ENCODE assay signal across 10 cellular contexts in genomic region chr5:68273717-68274409, GRCh38.
DNase-seq lines count a peak whose midpoint lies in the region; ATAC-seq and TF ChIP-seq lines count a peak whose summit lies in the region.
"Had no signal": no experiment of that assay in that cellular context is flagged by ENCODE, and none has a peak within 500 bp of the region (broad histone marks: within the 10 kb centered on the region; RNA-seq: fewer than 3 reads in every experiment).

No MANE protein-coding gene starts in this region.

- no peak for TF ChIP-seq POLR2A in GM18505 (IDR thresholded peaks at IDR 0.05; ENCODE audit: borderline replicate concordance, extremely low read depth, insufficient read depth, insufficient read length)

- peak; percentile 47 for ATAC-seq in GM18520 (IDR thresholded peaks at IDR 0.05; ENCODE audit: unreplicated experiment)
- ATAC-seq in GM21529 (IDR thresholded peaks at IDR 0.05; ENCODE audit: unreplicated experiment), result peak; percentile 63
- no peak for ATAC-seq in GM18868 (IDR thresholded peaks at IDR 0.05; ENCODE audit: unreplicated experiment)
- no peak for ATAC-seq in GM18505 (IDR thresholded peaks at IDR 0.05; ENCODE audit: unreplicated experiment)

- DNase-seq in NCI-H526 (lab: John Stamatoyannopoulos, UW), result peak; percentile 25 to 50
- DNase-seq in islet precursor cell, result peak; percentile 82
- DNase-seq in DMS 273 (lab: John Stamatoyannopoulos, UW; ENCODE audit: unreplicated experiment), result no peak
- DNase-seq in RKO (ENCODE audit: low spot score), result no peak
- DNase-seq: foreskin melanocyte, NCI-H2171 treated with DMSO at 0.1 percent for 48 hours had no signal

Comparison
In these comparisons a context has a peak if more than half of its experiments do, and no peak if none do; other contexts are left out.
1. ATAC-seq: peak in GM18520 (single experiment) and GM21529 (single experiment); none in GM18868 (single experiment) and GM18505 (single experiment).
2. DNase-seq: peak in NCI-H526 (2 of 2) and islet precursor cell (single experiment); none in DMS 273 (single experiment) and RKO (single experiment).